In genomic region chr17:79991924-79992656, GRCh38 we compare ENCODE assay signal across 1 cellular context.
TF ChIP-seq lines count a peak whose summit lies in the region.

No MANE protein-coding gene starts in this region.

TF ChIP-seq in HepG2, 621 proteins besides CTCF, POLR2A, EP300 and RAD21 (continued from another document and continues in another):
- peak; percentile 65; the same call in 1 of the 2 replicates for TF ChIP-seq ZNF280B (CRISPR knock-in tag; IDR thresholded peaks at IDR 0.05; ENCODE audit: borderline replicate concordance)
- TF ChIP-seq BCL6 (CRISPR knock-in tag; IDR thresholded peaks at IDR 0.05), result peak; percentile 64
- TF ChIP-seq ZBTB40 (IDR thresholded peaks at IDR 0.05), result no peak
- peak; percentile 41; the same call in 1 of the 2 replicates for TF ChIP-seq ZBTB40 (CRISPR knock-in tag; IDR thresholded peaks at IDR 0.05)
- TF ChIP-seq U2AF1 (optimal IDR thresholded peaks at IDR 0.05; ENCODE audit: low read depth, low read length), result no peak
- no peak for TF ChIP-seq ZNF572 (CRISPR knock-in tag; IDR thresholded peaks at IDR 0.05)
- no peak for TF ChIP-seq ZNF615 (CRISPR knock-in tag; IDR thresholded peaks at IDR 0.05; ENCODE audit: borderline replicate concordance)
- peak; percentile 19; the same call in 1 of the 2 replicates for TF ChIP-seq ARID3A (IDR thresholded peaks at IDR 0.05; ENCODE audit: low read depth, low read length)
- TF ChIP-seq ZFP82 (CRISPR knock-in tag; IDR thresholded peaks at IDR 0.05; ENCODE audit: borderline replicate concordance), result no peak
- TF ChIP-seq IRX3 (CRISPR knock-in tag; IDR thresholded peaks at IDR 0.05; ENCODE audit: borderline replicate concordance, low read depth), result no peak; the same call in 1 of the 2 replicates
- TF ChIP-seq SALL2 (CRISPR knock-in tag; IDR thresholded peaks at IDR 0.05), result 0 out of 2 replicates have a peak, but pooled peaks have one; percentile 8
- TF ChIP-seq ZZZ3 (CRISPR knock-in tag; IDR thresholded peaks at IDR 0.05; ENCODE audit: borderline replicate concordance), result no peak
- TF ChIP-seq ZNF552 (CRISPR knock-in tag; IDR thresholded peaks at IDR 0.05; ENCODE audit: borderline replicate concordance), result 0 out of 2 replicates have a peak, but pooled peaks have one; percentile 56
- TF ChIP-seq WIZ (CRISPR knock-in tag; IDR thresholded peaks at IDR 0.05), result no peak
- TF ChIP-seq ZNF644 (CRISPR knock-in tag; IDR thresholded peaks at IDR 0.05; ENCODE audit: low read depth), result peak; percentile 17; the same call in 1 of the 2 replicates
- peak; percentile 73 for TF ChIP-seq ZMYM4 (CRISPR knock-in tag; IDR thresholded peaks at IDR 0.05)
- TF ChIP-seq ZNF501 (CRISPR knock-in tag; IDR thresholded peaks at IDR 0.05), result no peak; the same call in 1 of the 2 replicates
- no peak; the same call in 1 of the 2 replicates for TF ChIP-seq ATF3 (CRISPR knock-in tag; IDR thresholded peaks at IDR 0.05)
- TF ChIP-seq TOE1 (CRISPR knock-in tag; IDR thresholded peaks at IDR 0.05), result no peak
- TF ChIP-seq ZNF282 (IDR thresholded peaks at IDR 0.05; ENCODE audit: partially characterized antibody), result no peak
- TF ChIP-seq ZNF10 (CRISPR knock-in tag; IDR thresholded peaks at IDR 0.05; ENCODE audit: borderline replicate concordance, low read depth), result no peak
- TF ChIP-seq ZNF496 (CRISPR knock-in tag; IDR thresholded peaks at IDR 0.05; ENCODE audit: insufficient replicate concordance), result no peak
- TF ChIP-seq POGK (CRISPR knock-in tag; conservative IDR thresholded peaks at IDR 0.05), result no peak
- no peak for TF ChIP-seq CENPBD1 (CRISPR knock-in tag; IDR thresholded peaks at IDR 0.05; ENCODE audit: borderline replicate concordance, low read depth)
- peak; percentile 47 for TF ChIP-seq XRCC5 (optimal IDR thresholded peaks at IDR 0.05; ENCODE audit: low read length)
- peak; percentile 62; the same call in 1 of the 2 replicates for TF ChIP-seq ZNF556 (CRISPR knock-in tag; IDR thresholded peaks at IDR 0.05; ENCODE audit: borderline replicate concordance)
- TF ChIP-seq ZNF776 (CRISPR knock-in tag; IDR thresholded peaks at IDR 0.05), result 0 out of 2 replicates have a peak, but pooled peaks have one; percentile 53
- TF ChIP-seq ZNF143 (CRISPR knock-in tag; IDR thresholded peaks at IDR 0.05), result peak; percentile 41
- no peak; the same call in none of the 2 replicates for TF ChIP-seq NR2C2 (CRISPR knock-in tag; IDR thresholded peaks at IDR 0.05; ENCODE audit: borderline replicate concordance)
- no peak for TF ChIP-seq KLF13 (CRISPR knock-in tag; IDR thresholded peaks at IDR 0.05)
- 0 out of 2 replicates have a peak, but pooled peaks have one; percentile 83 for TF ChIP-seq ZNF557 (CRISPR knock-in tag; IDR thresholded peaks at IDR 0.05)
- TF ChIP-seq ZNF44 (CRISPR knock-in tag; IDR thresholded peaks at IDR 0.05), result no peak
- no peak for TF ChIP-seq NFIC (IDR thresholded peaks at IDR 0.05; ENCODE audit: low read length)
- peak; percentile 76 for TF ChIP-seq AGO1 (IDR thresholded peaks at IDR 0.05; ENCODE audit: low read depth, low read length, poor library complexity, severe bottlenecking)
- TF ChIP-seq ZNF451 (CRISPR knock-in tag; IDR thresholded peaks at IDR 0.05), result no peak
- no peak for TF ChIP-seq PLRG1 (conservative IDR thresholded peaks at IDR 0.05)
- no peak for TF ChIP-seq LCORL (IDR thresholded peaks at IDR 0.05)
- TF ChIP-seq LCORL (CRISPR knock-in tag; IDR thresholded peaks at IDR 0.05), result peak; percentile 99
- peak; percentile 43 for TF ChIP-seq ZBTB38 (CRISPR knock-in tag; IDR thresholded peaks at IDR 0.05)
- no peak for TF ChIP-seq MBNL3 (CRISPR knock-in tag; conservative IDR thresholded peaks at IDR 0.05)
- peak; percentile 48; the same call in 1 of the 2 replicates for TF ChIP-seq ZNF232 (CRISPR knock-in tag; IDR thresholded peaks at IDR 0.05; ENCODE audit: borderline replicate concordance)
- peak; percentile 29 for TF ChIP-seq SP4 (CRISPR knock-in tag; IDR thresholded peaks at IDR 0.05)
- peak; percentile 95; the same call in 1 of the 2 replicates for TF ChIP-seq MTA1 (CRISPR knock-in tag; IDR thresholded peaks at IDR 0.05; ENCODE audit: borderline replicate concordance)
- no peak; the same call in 1 of the 2 replicates for TF ChIP-seq PLSCR1 (CRISPR knock-in tag; IDR thresholded peaks at IDR 0.05; ENCODE audit: borderline replicate concordance)
- TF ChIP-seq CREB1 (IDR thresholded peaks at IDR 0.05), result no peak
- TF ChIP-seq CREB1 (CRISPR knock-in tag; IDR thresholded peaks at IDR 0.05), result no peak
- no peak for TF ChIP-seq THAP9 (CRISPR knock-in tag; IDR thresholded peaks at IDR 0.05; ENCODE audit: borderline replicate concordance)
